Comparison of ENCODE assay signal across 22 cellular contexts in genomic region chr20:35042268-35042667, GRCh38.
"Had no signal": no experiment of that assay in that cellular context is flagged by ENCODE, and none has a peak within 500 bp of the region (broad histone marks: within the 10 kb centered on the region; RNA-seq: fewer than 3 reads in every experiment).

No MANE protein-coding gene starts in this region.

- H3K9me3 Mint-ChIP-seq: activated T-cell treated with anti-CD3 and anti-CD28 coated beads, Interleukin-2, amount 50 U/mL, for 72 hours; naive thymus-derived CD8-positive, alpha-beta T cell; neural progenitor cell; stimulated activated naive CD8-positive, alpha-beta T cell treated with anti-CD3 and anti-CD28 coated beads, Interleukin-15, Interleukin-2, amounts not matched to agents 100 ng/mL and 50 ng/mL, for 24 hours; T-helper 1 cell treated with Interleukin-12 subunit alpha and Interleukin-12 subunit beta and Interleukin-4 antibody, amounts not matched to agents 30 μg/mL and 1 μg/mL, for 36 hours had no signal

- DNase-seq: activated CD4-positive, alpha-beta T cell treated with anti-CD3 and anti-CD28 coated beads for 4 hours; activated CD4-positive, alpha-beta T cell treated with anti-CD3 and anti-CD28 coated beads, Interleukin-2, amount 50 U/mL, for 48 hours; activated CD4-positive, CD25-positive, alpha-beta regulatory T cell; activated CD8-positive, alpha-beta memory T cell treated with anti-CD3 and anti-CD28 coated beads, Interleukin-2, amount 50 U/mL, for 48 hours; activated effector memory CD4-positive, alpha-beta T cell treated with anti-CD3 and anti-CD28 coated beads, Interleukin-2, amount 50 U/mL, for 16 hours; activated naive CD4-positive, alpha-beta T cell treated with anti-CD3 and anti-CD28 coated beads, Interleukin-2, amount 50 U/mL, for 16 hours; activated T-cell treated with anti-CD3 and anti-CD28 coated beads, Interleukin-2, amount 50 U/mL, for 72 hours; aorta; brain microvascular endothelial cell; effector CD4-positive, alpha-beta T cell; foreskin fibroblast; kidney; naive thymus-derived CD8-positive, alpha-beta T cell; retina; spleen; stimulated activated CD4-positive, alpha-beta T cell treated with anti-CD3 and anti-CD28 coated beads, Interleukin-4, amount 100 ng/mL, for 24 hours; testis; trophoblast cell had no signal

- H3K4me1 Mint-ChIP-seq: neural progenitor cell had no signal

- H3K4me3 Mint-ChIP-seq: activated T-cell treated with anti-CD3 and anti-CD28 coated beads, Interleukin-2, amount 50 U/mL, for 72 hours; naive thymus-derived CD8-positive, alpha-beta T cell; neural progenitor cell; stimulated activated naive CD8-positive, alpha-beta T cell treated with anti-CD3 and anti-CD28 coated beads, Interleukin-15, Interleukin-2, amounts not matched to agents 100 ng/mL and 50 ng/mL, for 24 hours; T-helper 1 cell treated with Interleukin-12 subunit alpha and Interleukin-12 subunit beta and Interleukin-4 antibody, amounts not matched to agents 30 μg/mL and 1 μg/mL, for 36 hours had no signal

- ATAC-seq: activated T-cell treated with anti-CD3 and anti-CD28 coated beads, Interleukin-2, amount 50 U/mL, for 72 hours; left lobe of liver; naive thymus-derived CD8-positive, alpha-beta T cell had no signal

- H3K27ac Mint-ChIP-seq: activated T-cell treated with anti-CD3 and anti-CD28 coated beads, Interleukin-2, amount 50 U/mL, for 72 hours; neural progenitor cell; stimulated activated naive CD8-positive, alpha-beta T cell treated with anti-CD3 and anti-CD28 coated beads, Interleukin-15, Interleukin-2, amounts not matched to agents 100 ng/mL and 50 ng/mL, for 24 hours; T-helper 1 cell treated with Interleukin-12 subunit alpha and Interleukin-12 subunit beta and Interleukin-4 antibody, amounts not matched to agents 30 μg/mL and 1 μg/mL, for 36 hours had no signal

- H3K27me3 Mint-ChIP-seq: naive thymus-derived CD8-positive, alpha-beta T cell; stimulated activated naive CD8-positive, alpha-beta T cell treated with anti-CD3 and anti-CD28 coated beads, Interleukin-15, Interleukin-2, amounts not matched to agents 100 ng/mL and 50 ng/mL, for 24 hours had no signal
